9 cellular contexts compared by ENCODE assay signal in the genomic region with DNA sequence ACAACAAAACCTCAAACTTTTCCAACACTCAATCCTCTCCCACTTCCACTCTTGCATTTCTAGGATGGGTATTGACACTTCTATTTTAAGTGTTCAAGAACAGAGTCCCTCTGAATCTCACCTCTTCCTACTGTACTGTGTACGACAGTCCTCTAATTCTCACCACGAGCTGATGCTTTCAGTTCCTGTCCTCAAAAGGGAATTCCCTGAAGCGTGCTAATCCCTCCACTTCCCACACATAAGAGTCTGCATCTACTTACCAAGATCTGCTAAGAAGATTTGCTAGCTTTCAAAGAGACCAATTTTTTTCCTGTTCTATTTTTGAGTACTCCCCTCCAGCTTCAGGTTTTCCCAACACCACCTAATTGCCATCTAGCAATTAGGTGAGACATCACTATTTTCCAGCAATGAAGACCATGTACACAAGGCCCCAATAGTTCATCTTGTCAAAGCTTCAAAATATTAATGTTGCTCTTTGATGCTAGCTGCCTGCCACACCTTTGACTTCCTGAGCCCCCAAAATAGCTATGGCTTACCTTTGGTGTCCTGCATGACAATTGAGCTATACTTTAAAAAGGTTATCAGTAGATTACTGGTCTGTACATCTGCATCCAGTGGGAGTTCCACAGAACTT. TPM values are rescaled to one million over a fixed set of nuclear protein-coding genes. Genes with fewer than 3 reads are reported as not detected.
DNase-seq lines count a peak whose midpoint lies in the region; ATAC-seq and TF ChIP-seq lines count a peak whose summit lies in the region.
"Had no signal": no experiment of that assay in that cellular context is flagged by ENCODE, and none has a peak within 500 bp of the region (broad histone marks: within the 10 kb centered on the region; RNA-seq: fewer than 3 reads in every experiment).

No MANE protein-coding gene starts in this region.

- intact Hi-C loops in Right ventricle myocardium superior (cut with DNase I) = no loop called here
- intact Hi-C loops in upper lobe of right lung (cut with DNase I) = no loop called here

- no peak for TF ChIP-seq CTCF in cardiac muscle cell (IDR thresholded peaks at IDR 0.05; ENCODE audit: low read depth, low read length)
- TF ChIP-seq CTCF in WTC11 (IDR thresholded peaks at IDR 0.05) = no peak
- no peak for TF ChIP-seq CTCF in upper lobe of right lung (IDR thresholded peaks at IDR 0.05)

- H3K4me3 ChIP-seq in cardiac muscle cell (no peak overlapping the region), upper lobe of right lung (no peak overlapping the region)

- peak in 1 of 2 donors; percentile 17 for DNase-seq in cardiac muscle cell (ENCODE audit: low read depth in 1 of 2, low spot score in 1 of 2)
- DNase-seq in Right ventricle myocardium superior = no peak
- DNase-seq in WTC11 (ENCODE audit: low spot score) = no peak
- no peak for DNase-seq in upper lobe of right lung
- no peak for DNase-seq in NCI-H187 (lab: John Stamatoyannopoulos, UW)
- DNase-seq in globus pallidus (ENCODE audit: low spot score) = no peak
- DNase-seq in ecto neural progenitor cell (ENCODE audit: low spot score) = no peak
- DNase-seq: activated CD4-positive, alpha-beta T cell treated with anti-CD3 and anti-CD28 coated beads, Interleukin-2, amount 50 U/mL, for 1 hour had no signal

- no peaks in the 10 kb centered on the region for H3K4me1 Mint-ChIP-seq in WTC11

- H3K27ac ChIP-seq in cardiac muscle cell = peak overlapping the region; percentile 5
- no peak overlapping the region for H3K27ac ChIP-seq in upper lobe of right lung

- ATAC-seq in Right ventricle myocardium superior (ENCODE audit: poor library complexity) (no peak), HG02884 (IDR thresholded peaks at IDR 0.05; ENCODE audit: unreplicated experiment) (peak; percentile 70), WTC11 (no peak), upper lobe of right lung (peak; percentile 70)

- no peaks in the 10 kb centered on the region for H3K9me3 Mint-ChIP-seq in WTC11

- H3K4me3 Mint-ChIP-seq in WTC11 = no peak overlapping the region

- POLR2A ChIA-PET in WTC11 (lab: Charles Lee) = no interaction called here

- 0 out of 2 replicates have a peak overlapping the region, but pooled peaks have one; percentile 28 for H3K27ac Mint-ChIP-seq in WTC11

- H3K27me3 ChIP-seq in cardiac muscle cell (no peaks in the 10 kb centered on the region), upper lobe of right lung (no peaks in the 10 kb centered on the region)

- H3K36me3 ChIP-seq in cardiac muscle cell = peaks cover 7% of the 10 kb centered on the region
- H3K36me3 ChIP-seq in upper lobe of right lung = peaks cover 56% of the 10 kb centered on the region

- peaks cover 23% of the 10 kb centered on the region for H3K4me1 ChIP-seq in cardiac muscle cell (ENCODE audit: low read depth)
- no peaks in the 10 kb centered on the region for H3K4me1 ChIP-seq in upper lobe of right lung

- H3K36me3 Mint-ChIP-seq in WTC11 = peaks cover 20% of the 10 kb centered on the region

- no peaks in the 10 kb centered on the region for H3K27me3 Mint-ChIP-seq in WTC11 (ENCODE audit: low read depth)

- CTCF ChIA-PET in WTC11 (lab: Charles Lee) = interaction anchor here (0.8 to 5.1 kb wide), 3 partner anchors 8 to 161 kb away, joined by 3 to 25 read pairs (median 6); a partner anchor contains a TSS

- no peaks in the 10 kb centered on the region for H3K9me3 ChIP-seq in cardiac muscle cell (ENCODE audit: low read depth)
- no peaks in the 10 kb centered on the region for H3K9me3 ChIP-seq in upper lobe of right lung

TF ChIP-seq in WTC11, 78 proteins besides CTCF, POLR2A, EP300 and RAD21 (continues in another document):
- TF ChIP-seq ZNF263 (CRISPR knock-in tag; IDR thresholded peaks at IDR 0.05; ENCODE audit: low read depth) (no peak), CREM (CRISPR knock-in tag; IDR thresholded peaks at IDR 0.05) (no peak), EMX1 (CRISPR knock-in tag; IDR thresholded peaks at IDR 0.05) (no peak), GABPB1 (CRISPR knock-in tag; IDR thresholded peaks at IDR 0.05) (no peak), RELA (CRISPR knock-in tag; IDR thresholded peaks at IDR 0.05; ENCODE audit: borderline replicate concordance) (no peak), SOX15 (CRISPR knock-in tag; IDR thresholded peaks at IDR 0.05) (no peak), ZNF416 (CRISPR knock-in tag; IDR thresholded peaks at IDR 0.05) (no peak), ZNF138 (CRISPR knock-in tag; conservative IDR thresholded peaks at IDR 0.05) (no peak), ZNF396 (CRISPR knock-in tag; IDR thresholded peaks at IDR 0.05; ENCODE audit: borderline replicate concordance) (no peak), FOXK1 (CRISPR knock-in tag; IDR thresholded peaks at IDR 0.05) (no peak)
- TF ChIP-seq, protein P1, sequence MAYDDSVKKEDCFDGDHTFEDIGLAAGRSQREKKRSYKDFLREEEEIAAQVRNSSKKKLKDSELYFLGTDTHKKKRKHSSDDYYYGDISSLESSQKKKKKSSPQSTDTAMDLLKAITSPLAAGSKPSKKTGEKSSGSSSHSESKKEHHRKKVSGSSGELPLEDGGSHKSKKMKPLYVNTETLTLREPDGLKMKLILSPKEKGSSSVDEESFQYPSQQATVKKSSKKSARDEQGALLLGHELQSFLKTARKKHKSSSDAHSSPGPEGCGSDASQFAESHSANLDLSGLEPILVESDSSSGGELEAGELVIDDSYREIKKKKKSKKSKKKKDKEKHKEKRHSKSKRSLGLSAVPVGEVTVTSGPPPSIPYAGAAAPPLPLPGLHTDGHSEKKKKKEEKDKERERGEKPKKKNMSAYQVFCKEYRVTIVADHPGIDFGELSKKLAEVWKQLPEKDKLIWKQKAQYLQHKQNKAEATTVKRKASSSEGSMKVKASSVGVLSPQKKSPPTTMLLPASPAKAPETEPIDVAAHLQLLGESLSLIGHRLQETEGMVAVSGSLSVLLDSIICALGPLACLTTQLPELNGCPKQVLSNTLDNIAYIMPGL (CRISPR knock-in tag; IDR thresholded peaks at IDR 0.05) = no peak
- TF ChIP-seq, protein P2, sequence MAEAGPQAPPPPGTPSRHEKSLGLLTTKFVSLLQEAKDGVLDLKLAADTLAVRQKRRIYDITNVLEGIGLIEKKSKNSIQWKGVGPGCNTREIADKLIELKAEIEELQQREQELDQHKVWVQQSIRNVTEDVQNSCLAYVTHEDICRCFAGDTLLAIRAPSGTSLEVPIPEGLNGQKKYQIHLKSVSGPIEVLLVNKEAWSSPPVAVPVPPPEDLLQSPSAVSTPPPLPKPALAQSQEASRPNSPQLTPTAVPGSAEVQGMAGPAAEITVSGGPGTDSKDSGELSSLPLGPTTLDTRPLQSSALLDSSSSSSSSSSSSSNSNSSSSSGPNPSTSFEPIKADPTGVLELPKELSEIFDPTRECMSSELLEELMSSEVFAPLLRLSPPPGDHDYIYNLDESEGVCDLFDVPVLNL (CRISPR knock-in tag; IDR thresholded peaks at IDR 0.05; ENCODE audit: borderline replicate concordance, low read depth) = no peak
- TF ChIP-seq, protein P3, sequence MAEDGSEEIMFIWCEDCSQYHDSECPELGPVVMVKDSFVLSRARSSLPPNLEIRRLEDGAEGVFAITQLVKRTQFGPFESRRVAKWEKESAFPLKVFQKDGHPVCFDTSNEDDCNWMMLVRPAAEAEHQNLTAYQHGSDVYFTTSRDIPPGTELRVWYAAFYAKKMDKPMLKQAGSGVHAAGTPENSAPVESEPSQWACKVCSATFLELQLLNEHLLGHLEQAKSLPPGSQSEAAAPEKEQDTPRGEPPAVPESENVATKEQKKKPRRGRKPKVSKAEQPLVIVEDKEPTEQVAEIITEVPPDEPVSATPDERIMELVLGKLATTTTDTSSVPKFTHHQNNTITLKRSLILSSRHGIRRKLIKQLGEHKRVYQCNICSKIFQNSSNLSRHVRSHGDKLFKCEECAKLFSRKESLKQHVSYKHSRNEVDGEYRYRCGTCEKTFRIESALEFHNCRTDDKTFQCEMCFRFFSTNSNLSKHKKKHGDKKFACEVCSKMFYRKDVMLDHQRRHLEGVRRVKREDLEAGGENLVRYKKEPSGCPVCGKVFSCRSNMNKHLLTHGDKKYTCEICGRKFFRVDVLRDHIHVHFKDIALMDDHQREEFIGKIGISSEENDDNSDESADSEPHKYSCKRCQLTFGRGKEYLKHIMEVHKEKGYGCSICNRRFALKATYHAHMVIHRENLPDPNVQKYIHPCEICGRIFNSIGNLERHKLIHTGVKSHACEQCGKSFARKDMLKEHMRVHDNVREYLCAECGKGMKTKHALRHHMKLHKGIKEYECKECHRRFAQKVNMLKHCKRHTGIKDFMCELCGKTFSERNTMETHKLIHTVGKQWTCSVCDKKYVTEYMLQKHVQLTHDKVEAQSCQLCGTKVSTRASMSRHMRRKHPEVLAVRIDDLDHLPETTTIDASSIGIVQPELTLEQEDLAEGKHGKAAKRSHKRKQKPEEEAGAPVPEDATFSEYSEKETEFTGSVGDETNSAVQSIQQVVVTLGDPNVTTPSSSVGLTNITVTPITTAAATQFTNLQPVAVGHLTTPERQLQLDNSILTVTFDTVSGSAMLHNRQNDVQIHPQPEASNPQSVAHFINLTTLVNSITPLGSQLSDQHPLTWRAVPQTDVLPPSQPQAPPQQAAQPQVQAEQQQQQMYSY (CRISPR knock-in tag; IDR thresholded peaks at IDR 0.05) = no peak
- TF ChIP-seq, protein P4, sequence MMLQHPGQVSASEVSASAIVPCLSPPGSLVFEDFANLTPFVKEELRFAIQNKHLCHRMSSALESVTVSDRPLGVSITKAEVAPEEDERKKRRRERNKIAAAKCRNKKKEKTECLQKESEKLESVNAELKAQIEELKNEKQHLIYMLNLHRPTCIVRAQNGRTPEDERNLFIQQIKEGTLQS (CRISPR knock-in tag; conservative IDR thresholded peaks at IDR 0.05) = no peak
- TF ChIP-seq, protein P5, sequence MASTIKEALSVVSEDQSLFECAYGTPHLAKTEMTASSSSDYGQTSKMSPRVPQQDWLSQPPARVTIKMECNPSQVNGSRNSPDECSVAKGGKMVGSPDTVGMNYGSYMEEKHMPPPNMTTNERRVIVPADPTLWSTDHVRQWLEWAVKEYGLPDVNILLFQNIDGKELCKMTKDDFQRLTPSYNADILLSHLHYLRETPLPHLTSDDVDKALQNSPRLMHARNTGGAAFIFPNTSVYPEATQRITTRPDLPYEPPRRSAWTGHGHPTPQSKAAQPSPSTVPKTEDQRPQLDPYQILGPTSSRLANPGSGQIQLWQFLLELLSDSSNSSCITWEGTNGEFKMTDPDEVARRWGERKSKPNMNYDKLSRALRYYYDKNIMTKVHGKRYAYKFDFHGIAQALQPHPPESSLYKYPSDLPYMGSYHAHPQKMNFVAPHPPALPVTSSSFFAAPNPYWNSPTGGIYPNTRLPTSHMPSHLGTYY (CRISPR knock-in tag; IDR thresholded peaks at IDR 0.05) = no peak

RNA-seq across cellular contexts. Expression of a gene that starts 54.4 kb away (rescaled TPM):
- total RNA-seq in cardiac muscle cell = 5.0 and 7.1 TPM in 2 replicates
- polyA plus RNA-seq in cardiac muscle cell = 11.8 and 17.2 TPM in 2 replicates
- total RNA-seq in Right ventricle myocardium superior = 55.1 TPM
- 16.0 to 17.9 TPM (median 17.1 TPM) in 3 replicates for total RNA-seq in WTC11 (2021)
- 37.2 TPM for total RNA-seq in upper lobe of right lung

Comparison
In these comparisons a context has a peak if more than half of its experiments do, and no peak if none do; other contexts are left out.
1. ATAC-seq: peak in HG02884 (single experiment) and upper lobe of right lung (single experiment); none in Right ventricle myocardium superior (single experiment) and WTC11 (single experiment).